Comparison of ENCODE assay signal across 9 cellular contexts in genomic region chr13:50224534-50224933, GRCh38.
A peak's percentile ranks its signal among the peaks of the same experiment; 100 is the strongest.
DNase-seq lines count a peak whose midpoint lies in the region; ATAC-seq, FAIRE-seq and TF ChIP-seq lines count a peak whose summit lies in the region.
"Had no signal": no experiment of that assay in that cellular context is flagged by ENCODE, and none has a peak within 500 bp of the region (broad histone marks: within the 10 kb centered on the region; RNA-seq: fewer than 3 reads in every experiment).

No MANE protein-coding gene starts in this region.

- no peaks in the 10 kb centered on the region for H3K9me3 Mint-ChIP-seq in astrocyte (ENCODE audit: unreplicated experiment)

- TF ChIP-seq CTCF in astrocyte (IDR thresholded peaks at IDR 0.05; ENCODE audit: insufficient read depth, low read depth, low read length) (no peak), coronary artery (IDR thresholded peaks at IDR 0.05) (no peak)

- no peaks in the 10 kb centered on the region for H3K36me3 ChIP-seq in astrocyte (ENCODE audit: insufficient read depth, low read length)
- H3K36me3 ChIP-seq: MG63 had no signal

- no peaks in the 10 kb centered on the region for H3K27me3 ChIP-seq in astrocyte (ENCODE audit: insufficient read depth, low read length)
- H3K27me3 ChIP-seq: MG63 had no signal

- no peak overlapping the region for H3K27ac ChIP-seq in astrocyte (ENCODE audit: low read depth, low read length)
- H3K27ac ChIP-seq in coronary artery: no peak overlapping the region

- no peak for FAIRE-seq in astrocyte (lab: Jason Lieb, UNC)

- no peaks in the 10 kb centered on the region for H3K79me2 ChIP-seq in astrocyte (ENCODE audit: insufficient read depth, low read length)

- H3K9me3 ChIP-seq in astrocyte (ENCODE audit: insufficient read depth, low read depth, low read length): no peaks in the 10 kb centered on the region
- H3K9me3 ChIP-seq: MG63 had no signal

- DNase-seq in ELR (ENCODE audit: low read depth) (peak; percentile 24), astrocyte (ENCODE audit: low read depth) (peak; percentile 31), coronary artery (ENCODE audit: low spot score) (no peak), iPS-NIHi11 (ENCODE audit: low spot score) (no peak), superior temporal gyrus (ENCODE audit: extremely low spot score) (no peak), left cardiac atrium (no peak)
- DNase-seq: MG63 had no signal

- no peaks in the 10 kb centered on the region for H3K27me3 Mint-ChIP-seq in astrocyte (ENCODE audit: low read depth, unreplicated experiment)

- H2AFZ ChIP-seq in astrocyte (ENCODE audit: low read depth, low read length): no peak overlapping the region

- intact Hi-C loops in left cardiac atrium (cut with DNase I): no loop called here

- no peak overlapping the region for H3K4me2 ChIP-seq in astrocyte (ENCODE audit: low read length)

- H3K4me3 Mint-ChIP-seq in astrocyte (ENCODE audit: unreplicated experiment): no peak overlapping the region

- H4K20me1 ChIP-seq in astrocyte (ENCODE audit: insufficient read depth, low read length): no peaks in the 10 kb centered on the region

- no peaks in the 10 kb centered on the region for H3K36me3 Mint-ChIP-seq in astrocyte (ENCODE audit: low read depth, unreplicated experiment)

- H3K27ac Mint-ChIP-seq in astrocyte (ENCODE audit: unreplicated experiment): no peak overlapping the region

- peaks cover 29% of the 10 kb centered on the region for H3K4me1 Mint-ChIP-seq in astrocyte (ENCODE audit: low read depth, unreplicated experiment)

- H3K9ac ChIP-seq in astrocyte (ENCODE audit: low read length): no peak overlapping the region

- H3K4me3 ChIP-seq in astrocyte (ENCODE audit: insufficient read depth, low read depth, low read length) (no peak overlapping the region), coronary artery (no peak overlapping the region)
- H3K4me3 ChIP-seq: MG63 had no signal

- ATAC-seq in GM19397 (IDR thresholded peaks at IDR 0.05; ENCODE audit: unreplicated experiment) (peak; percentile 52), HG03139 (IDR thresholded peaks at IDR 0.05; ENCODE audit: unreplicated experiment) (peak; percentile 52), left cardiac atrium (no peak)

- peaks cover 6% of the 10 kb centered on the region for H3K4me1 ChIP-seq in astrocyte (ENCODE audit: insufficient read depth, low read length)

Comparison
In these comparisons a context has a peak if more than half of its experiments do, and no peak if none do; other contexts are left out.
1. DNase-seq: peak in ELR (single experiment) and astrocyte (single experiment); none in coronary artery (single experiment), iPS-NIHi11 (single experiment), superior temporal gyrus (single experiment) and left cardiac atrium (single experiment).
2. ATAC-seq: peak in GM19397 (single experiment) and HG03139 (single experiment); none in left cardiac atrium (0 of 2).